In genomic region chr14:96575233-96575632, GRCh38 we compare ENCODE assay signal across 1 cellular context.
TF ChIP-seq lines count a peak whose summit lies in the region.

No MANE protein-coding gene starts in this region.

TF ChIP-seq in GM23338, 12 proteins besides CTCF, POLR2A, EP300 and RAD21 (continued from another document):
- TF ChIP-seq, protein P1, sequence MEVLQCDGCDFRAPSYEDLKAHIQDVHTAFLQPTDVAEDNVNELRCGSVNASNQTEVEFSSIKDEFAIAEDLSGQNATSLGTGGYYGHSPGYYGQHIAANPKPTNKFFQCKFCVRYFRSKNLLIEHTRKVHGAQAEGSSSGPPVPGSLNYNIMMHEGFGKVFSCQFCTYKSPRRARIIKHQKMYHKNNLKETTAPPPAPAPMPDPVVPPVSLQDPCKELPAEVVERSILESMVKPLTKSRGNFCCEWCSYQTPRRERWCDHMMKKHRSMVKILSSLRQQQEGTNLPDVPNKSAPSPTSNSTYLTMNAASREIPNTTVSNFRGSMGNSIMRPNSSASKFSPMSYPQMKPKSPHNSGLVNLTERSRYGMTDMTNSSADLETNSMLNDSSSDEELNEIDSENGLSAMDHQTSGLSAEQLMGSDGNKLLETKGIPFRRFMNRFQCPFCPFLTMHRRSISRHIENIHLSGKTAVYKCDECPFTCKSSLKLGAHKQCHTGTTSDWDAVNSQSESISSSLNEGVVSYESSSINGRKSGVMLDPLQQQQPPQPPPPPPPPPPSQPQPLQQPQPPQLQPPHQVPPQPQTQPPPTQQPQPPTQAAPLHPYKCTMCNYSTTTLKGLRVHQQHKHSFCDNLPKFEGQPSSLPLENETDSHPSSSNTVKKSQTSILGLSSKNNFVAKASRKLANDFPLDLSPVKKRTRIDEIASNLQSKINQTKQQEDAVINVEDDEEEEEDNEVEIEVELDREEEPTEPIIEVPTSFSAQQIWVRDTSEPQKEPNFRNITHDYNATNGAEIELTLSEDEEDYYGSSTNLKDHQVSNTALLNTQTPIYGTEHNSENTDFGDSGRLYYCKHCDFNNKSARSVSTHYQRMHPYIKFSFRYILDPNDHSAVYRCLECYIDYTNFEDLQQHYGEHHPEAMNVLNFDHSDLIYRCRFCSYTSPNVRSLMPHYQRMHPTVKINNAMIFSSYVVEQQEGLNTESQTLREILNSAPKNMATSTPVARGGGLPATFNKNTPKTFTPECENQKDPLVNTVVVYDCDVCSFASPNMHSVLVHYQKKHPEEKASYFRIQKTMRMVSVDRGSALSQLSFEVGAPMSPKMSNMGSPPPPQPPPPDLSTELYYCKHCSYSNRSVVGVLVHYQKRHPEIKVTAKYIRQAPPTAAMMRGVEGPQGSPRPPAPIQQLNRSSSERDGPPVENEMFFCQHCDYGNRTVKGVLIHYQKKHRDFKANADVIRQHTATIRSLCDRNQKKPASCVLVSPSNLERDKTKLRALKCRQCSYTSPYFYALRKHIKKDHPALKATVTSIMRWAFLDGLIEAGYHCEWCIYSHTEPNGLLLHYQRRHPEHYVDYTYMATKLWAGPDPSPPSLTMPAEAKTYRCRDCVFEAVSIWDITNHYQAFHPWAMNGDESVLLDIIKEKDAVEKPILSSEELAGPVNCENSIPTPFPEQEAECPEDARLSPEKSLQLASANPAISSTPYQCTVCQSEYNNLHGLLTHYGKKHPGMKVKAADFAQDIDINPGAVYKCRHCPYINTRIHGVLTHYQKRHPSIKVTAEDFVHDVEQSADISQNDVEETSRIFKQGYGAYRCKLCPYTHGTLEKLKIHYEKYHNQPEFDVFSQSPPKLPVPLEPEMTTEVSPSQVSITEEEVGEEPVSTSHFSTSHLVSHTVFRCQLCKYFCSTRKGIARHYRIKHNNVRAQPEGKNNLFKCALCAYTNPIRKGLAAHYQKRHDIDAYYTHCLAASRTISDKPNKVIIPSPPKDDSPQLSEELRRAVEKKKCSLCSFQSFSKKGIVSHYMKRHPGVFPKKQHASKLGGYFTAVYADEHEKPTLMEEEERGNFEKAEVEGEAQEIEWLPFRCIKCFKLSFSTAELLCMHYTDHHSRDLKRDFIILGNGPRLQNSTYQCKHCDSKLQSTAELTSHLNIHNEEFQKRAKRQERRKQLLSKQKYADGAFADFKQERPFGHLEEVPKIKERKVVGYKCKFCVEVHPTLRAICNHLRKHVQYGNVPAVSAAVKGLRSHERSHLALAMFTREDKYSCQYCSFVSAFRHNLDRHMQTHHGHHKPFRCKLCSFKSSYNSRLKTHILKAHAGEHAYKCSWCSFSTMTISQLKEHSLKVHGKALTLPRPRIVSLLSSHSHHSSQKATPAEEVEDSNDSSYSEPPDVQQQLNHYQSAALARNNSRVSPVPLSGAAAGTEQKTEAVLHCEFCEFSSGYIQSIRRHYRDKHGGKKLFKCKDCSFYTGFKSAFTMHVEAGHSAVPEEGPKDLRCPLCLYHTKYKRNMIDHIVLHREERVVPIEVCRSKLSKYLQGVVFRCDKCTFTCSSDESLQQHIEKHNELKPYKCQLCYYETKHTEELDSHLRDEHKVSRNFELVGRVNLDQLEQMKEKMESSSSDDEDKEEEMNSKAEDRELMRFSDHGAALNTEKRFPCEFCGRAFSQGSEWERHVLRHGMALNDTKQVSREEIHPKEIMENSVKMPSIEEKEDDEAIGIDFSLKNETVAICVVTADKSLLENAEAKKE (CRISPR knock-in tag; IDR thresholded peaks at IDR 0.05) = no peak
- TF ChIP-seq EZH2phosphoT487 (IDR thresholded peaks at IDR 0.05; ENCODE audit: unreplicated experiment) = no peak
TF ChIP-seq in GM23338: peak in this region for 0.
